11 cellular contexts compared by ENCODE assay signal in genomic region chr12:15978431-15978950, GRCh38.
A peak's percentile ranks its signal among the peaks of the same experiment; 100 is the strongest.
DNase-seq lines count a peak whose midpoint lies in the region; ATAC-seq, FAIRE-seq and TF ChIP-seq lines count a peak whose summit lies in the region.
"Had no signal": no experiment of that assay in that cellular context is flagged by ENCODE, and none has a peak within 500 bp of the region (broad histone marks: within the 10 kb centered on the region; RNA-seq: fewer than 3 reads in every experiment).

No MANE protein-coding gene starts in this region.

- H3K4me1 Mint-ChIP-seq in endothelial cell (ENCODE audit: unreplicated experiment) = peaks cover 51% of the 10 kb centered on the region

- no peaks in the 10 kb centered on the region for H4K20me1 ChIP-seq in HepG2 (ENCODE audit: insufficient read depth, low read length)

- H3K27ac ChIP-seq in right lobe of liver (peak overlapping the region in 2 of 3 donors; percentile 12 to 35), HepG2 (ENCODE audit: extremely low read length, insufficient read depth, low read length) (no peak overlapping the region), left lung (peak overlapping the region; percentile 8 to 53), uterus (peak overlapping the region; percentile 63 to 66)

- POLR2A ChIA-PET in HepG2 (lab: Yijun Ruan, JAX) = no interaction called here

- peak overlapping the region; percentile 99 for H3K27ac Mint-ChIP-seq in endothelial cell (ENCODE audit: unreplicated experiment)

- H3K9me3 Mint-ChIP-seq in endothelial cell (ENCODE audit: unreplicated experiment) = no peaks in the 10 kb centered on the region

- H3K9me3 ChIP-seq in right lobe of liver = no peaks in the 10 kb centered on the region
- H3K9me3 ChIP-seq in HepG2 (ENCODE audit: low read length) = no peaks in the 10 kb centered on the region
- no peaks in the 10 kb centered on the region for H3K9me3 ChIP-seq in left lung
- H3K9me3 ChIP-seq in uterus = no peaks in the 10 kb centered on the region

- H3K9ac ChIP-seq in HepG2 (ENCODE audit: insufficient read depth, low read depth, low read length) = no peak overlapping the region

- intact Hi-C loops in right lobe of liver (cut with DNase I) (no loop called here), HepG2 (cut with micrococcal nuclease; ENCODE audit: unreplicated experiment) (no loop called here), left lung (cut with DNase I) (no loop called here), uterus (cut with DNase I; ENCODE audit: low total_unique reads) (no loop called here)

- H2AFZ ChIP-seq in HepG2 (ENCODE audit: low read length) = no peak overlapping the region

- H3K4me1 ChIP-seq in right lobe of liver = peaks cover 0 to 16% (median 6%) of the 10 kb centered on the region in 4 donors
- peaks cover 19% of the 10 kb centered on the region for H3K4me1 ChIP-seq in HepG2 (ENCODE audit: insufficient read depth, low read length)
- H3K4me1 ChIP-seq in left lung = peaks cover 12 to 23% of the 10 kb centered on the region in 2 donors
- H3K4me1 ChIP-seq in uterus = peaks cover 0 to 3% of the 10 kb centered on the region in 2 donors

- no peak overlapping the region for H3K4me2 ChIP-seq in HepG2 (ENCODE audit: low read depth, low read length)

- peaks cover 11% of the 10 kb centered on the region for H3K36me3 Mint-ChIP-seq in endothelial cell (ENCODE audit: low read depth, unreplicated experiment)

- DNase-seq in right lobe of liver (no peak), HepG2 (ENCODE audit: low spot score) (no peak), endothelial cell (ENCODE audit: low spot score) (peak; percentile 21), left lung (no peak), uterus (no peak), NOMO-1 (lab: John Stamatoyannopoulos, UW; ENCODE audit: unreplicated experiment in 2 of 2) (no peak), medulla oblongata (ENCODE audit: extremely low spot score) (no peak)
- DNase-seq: activated CD8-positive, alpha-beta memory T cell treated with anti-CD3 and anti-CD28 coated beads, Interleukin-2, amount 50 U/mL, for 48 hours; cortex of kidney; NCI-H2029 treated with DMSO at 0.1 percent for 48 hours had no signal

- H3K27me3 ChIP-seq in right lobe of liver (no peaks in the 10 kb centered on the region), HepG2 (ENCODE audit: control insufficient read depth in 1 of 2, insufficient read depth in 2 of 2, low read length in 2 of 2) (no peaks in the 10 kb centered on the region), left lung (no peaks in the 10 kb centered on the region), uterus (no peaks in the 10 kb centered on the region)

- TF ChIP-seq EP300 in HepG2 (IDR thresholded peaks at IDR 0.05; ENCODE audit: low read depth in 2 of 2, low read length in 2 of 2) (no peak), HepG2 (CRISPR knock-in tag; IDR thresholded peaks at IDR 0.05; ENCODE audit: borderline replicate concordance) (no peak)

- no peaks in the 10 kb centered on the region for H3K79me2 ChIP-seq in HepG2 (ENCODE audit: insufficient read depth, low read length)

- in situ Hi-C loops in HepG2 (cut with HindIII; ENCODE audit: extremely low pct_ligation_motif_present, low pct_unique_long_range_greater_than_20kb) = no loop called here

- WGBS in right lobe of liver (ENCODE audit: insufficient coverage, low coverage, low lambda C conversion rate, missing lambda C conversion rate) = 58% methylated on average over 4 of the region's 4 CpGs
- WGBS in HepG2 (ENCODE audit: low lambda C conversion rate) = 95% methylated on average over 4 of the region's 4 CpGs

- CTCF ChIA-PET in HepG2 (lab: Yijun Ruan, JAX; ENCODE audit: low intra/inter-chr PET ratio, low total read pairs) = no interaction called here

- H3K36me3 ChIP-seq in right lobe of liver (no peaks in the 10 kb centered on the region), HepG2 (replicated peaks in 1 of 2; ENCODE audit: control insufficient read depth in 1 of 2, insufficient read depth in 2 of 2, low read length in 2 of 2) (peaks cover 2 to 6% of the 10 kb centered on the region in 2 experiments; a peak in 2 of 5 replicates), left lung (peaks cover 0 to 15% of the 10 kb centered on the region in 2 donors), uterus (no peaks in the 10 kb centered on the region)

- H3K4me3 ChIP-seq in right lobe of liver (no peak overlapping the region), HepG2 (replicated peaks in 1 of 3; ENCODE audit: insufficient read depth in 1 of 3, low read depth in 2 of 3, low read length in 3 of 3) (no peak overlapping the region), left lung (no peak overlapping the region), uterus (no peak overlapping the region)

- no peak for TF ChIP-seq RAD21 in HepG2 (CRISPR knock-in tag; IDR thresholded peaks at IDR 0.05)

- BruUV-seq in HepG2 (replicated peaks; lab: Mats Ljungman, UMichigan) = no TSS peak

- TF ChIP-seq POLR2A in right lobe of liver (IDR thresholded peaks at IDR 0.05) (no peak), HepG2 (IDR thresholded peaks at IDR 0.05; ENCODE audit: insufficient read depth in 1 of 2, low read depth in 2 of 2, low read length in 2 of 2) (no peak), uterus (IDR thresholded peaks at IDR 0.05) (no peak)

- FAIRE-seq in HepG2 (lab: Jason Lieb, UNC) = no peak

- no peak for TF ChIP-seq CTCF in right lobe of liver (IDR thresholded peaks at IDR 0.05)
- TF ChIP-seq CTCF in HepG2 (CRISPR knock-in tag; IDR thresholded peaks at IDR 0.05) = no peak
- no peak for TF ChIP-seq CTCF in endothelial cell (IDR thresholded peaks at IDR 0.05; ENCODE audit: unreplicated experiment)
- TF ChIP-seq CTCF in left lung (IDR thresholded peaks at IDR 0.05) = no peak
- no peak for TF ChIP-seq CTCF in uterus (IDR thresholded peaks at IDR 0.05)

- H3K4me3 Mint-ChIP-seq in endothelial cell (ENCODE audit: unreplicated experiment) = peak overlapping the region; percentile 32

- ATAC-seq in right lobe of liver (peak; percentile 46 to 87 (median 65)), HepG2 (no peak), left lung (peak; percentile 66), GM18867 (IDR thresholded peaks at IDR 0.05; ENCODE audit: unreplicated experiment) (no peak)

- H3K27me3 Mint-ChIP-seq in endothelial cell (ENCODE audit: unreplicated experiment) = peaks cover 2% of the 10 kb centered on the region

TF ChIP-seq in HepG2, 621 proteins besides CTCF, POLR2A, EP300 and RAD21:
- no peak for TF ChIP-seq ZNF44 (CRISPR knock-in tag; IDR thresholded peaks at IDR 0.05)
- no peak for TF ChIP-seq NR2F2 (IDR thresholded peaks at IDR 0.05; ENCODE audit: borderline replicate concordance, low read depth)
- TF ChIP-seq TCF7 (IDR thresholded peaks at IDR 0.05; ENCODE audit: low read depth) = no peak
- TF ChIP-seq HNRNPH1 (optimal IDR thresholded peaks at IDR 0.05; ENCODE audit: low read depth, low read length) = no peak
- no peak for TF ChIP-seq HDAC6 (IDR thresholded peaks at IDR 0.05; ENCODE audit: low read depth, low read length)
- no peak for TF ChIP-seq CAMTA2 (CRISPR knock-in tag; IDR thresholded peaks at IDR 0.05; ENCODE audit: borderline replicate concordance)

Comparison
In these comparisons a context has a peak if more than half of its experiments do, and no peak if none do; other contexts are left out.
1. ATAC-seq: peak in right lobe of liver (4 of 4) and left lung (single experiment); none in HepG2 (single experiment) and GM18867 (single experiment).